Comparison of ENCODE assay signal across 21 cellular contexts in genomic region chr2:150023044-150023443, GRCh38.
A peak's percentile ranks its signal among the peaks of the same experiment; 100 is the strongest.
DNase-seq lines count a peak whose midpoint lies in the region; ATAC-seq lines count a peak whose summit lies in the region.
"Had no signal": no experiment of that assay in that cellular context is flagged by ENCODE, and none has a peak within 500 bp of the region (broad histone marks: within the 10 kb centered on the region; RNA-seq: fewer than 3 reads in every experiment).

No MANE protein-coding gene starts in this region.

- no peaks in the 10 kb centered on the region for H3K9me3 Mint-ChIP-seq in activated T-cell treated with anti-CD3 and anti-CD28 coated beads, Interleukin-2, amount 50 U/mL, for 4 hours
- peaks cover 0 to 2% (median 0%) of the 10 kb centered on the region in 11 donors for H3K9me3 Mint-ChIP-seq in naive thymus-derived CD4-positive, alpha-beta T cell
- H3K9me3 Mint-ChIP-seq: activated T-cell treated with anti-CD3 and anti-CD28 coated beads, Interleukin-2, amount 50 U/mL, for 24 hours had no signal

- H3K9me3 ChIP-seq in adipocyte (ENCODE audit: control insufficient read depth, low read length) = no peaks in the 10 kb centered on the region
- H3K9me3 ChIP-seq in naive thymus-derived CD4-positive, alpha-beta T cell (ENCODE audit: control insufficient read depth in 2 of 3, low read length in 3 of 3) = no peaks in the 10 kb centered on the region
- H3K9me3 ChIP-seq: heart left ventricle, lower lobe of right lung, right lobe of liver, uterus had no signal

- no peaks in the 10 kb centered on the region for H3K4me1 Mint-ChIP-seq in activated T-cell treated with anti-CD3 and anti-CD28 coated beads, Interleukin-2, amount 50 U/mL, for 4 hours (ENCODE audit: low read depth)
- no peaks in the 10 kb centered on the region for H3K4me1 Mint-ChIP-seq in naive thymus-derived CD4-positive, alpha-beta T cell
- H3K4me1 Mint-ChIP-seq: CD8-positive, alpha-beta memory T cell; immature natural killer cell had no signal

- H3K4me1 ChIP-seq in adipocyte (ENCODE audit: control insufficient read depth, insufficient read depth, low read length) = no peaks in the 10 kb centered on the region
- no peaks in the 10 kb centered on the region for H3K4me1 ChIP-seq in naive thymus-derived CD4-positive, alpha-beta T cell (ENCODE audit: control insufficient read depth in 2 of 2, insufficient read depth in 2 of 2, low read length in 2 of 2)
- H3K4me1 ChIP-seq: heart left ventricle, lower lobe of right lung, right lobe of liver, uterus had no signal

- POLR2A ChIA-PET in naive thymus-derived CD4-positive, alpha-beta T cell (lab: Charles Lee) = no interaction called here

- no peaks in the 10 kb centered on the region for H3K36me3 Mint-ChIP-seq in activated T-cell treated with anti-CD3 and anti-CD28 coated beads, Interleukin-2, amount 50 U/mL, for 4 hours (ENCODE audit: insufficient read depth)
- no peaks in the 10 kb centered on the region for H3K36me3 Mint-ChIP-seq in naive thymus-derived CD4-positive, alpha-beta T cell
- H3K36me3 Mint-ChIP-seq: CD8-positive, alpha-beta memory T cell; immature natural killer cell had no signal

- H3K27ac ChIP-seq in naive thymus-derived CD4-positive, alpha-beta T cell (ENCODE audit: low read depth, low read length) = no peak overlapping the region
- H3K27ac ChIP-seq: GM23248, heart left ventricle, lower lobe of right lung, right lobe of liver, uterus had no signal

- CTCF ChIA-PET in naive thymus-derived CD4-positive, alpha-beta T cell (lab: Charles Lee) = no interaction called here

- no peak for ATAC-seq in activated T-cell treated with anti-CD3 and anti-CD28 coated beads, Interleukin-2, amount 50 U/mL, for 4 hours
- peak; percentile 42 for ATAC-seq in naive thymus-derived CD4-positive, alpha-beta T cell
- no peak for ATAC-seq in GM18519 (IDR thresholded peaks at IDR 0.05; ENCODE audit: low FRiP score, unreplicated experiment)
- ATAC-seq: heart left ventricle, lower lobe of right lung, PC-3 had no signal

- intact Hi-C loops in naive thymus-derived CD4-positive, alpha-beta T cell (cut with micrococcal nuclease) = loop anchor here in 1 of 2 donors (5.0 to 10.0 kb wide), 2 partner anchors 426 to 1378 kb away; partner anchors contain the start of gene EPC2

- no peaks in the 10 kb centered on the region for H3K27me3 Mint-ChIP-seq in activated T-cell treated with anti-CD3 and anti-CD28 coated beads, Interleukin-2, amount 50 U/mL, for 4 hours (ENCODE audit: low read depth)
- H3K27me3 Mint-ChIP-seq in naive thymus-derived CD4-positive, alpha-beta T cell = no peaks in the 10 kb centered on the region
- H3K27me3 Mint-ChIP-seq: activated T-cell treated with anti-CD3 and anti-CD28 coated beads, Interleukin-2, amount 50 U/mL, for 24 hours; CD8-positive, alpha-beta memory T cell had no signal

- no peak overlapping the region for H3K4me3 Mint-ChIP-seq in activated T-cell treated with anti-CD3 and anti-CD28 coated beads, Interleukin-2, amount 50 U/mL, for 4 hours
- no peak overlapping the region for H3K4me3 Mint-ChIP-seq in naive thymus-derived CD4-positive, alpha-beta T cell
- H3K4me3 Mint-ChIP-seq: activated T-cell treated with anti-CD3 and anti-CD28 coated beads, Interleukin-2, amount 50 U/mL, for 24 hours; CD8-positive, alpha-beta memory T cell; immature natural killer cell had no signal

- H3K36me3 ChIP-seq in adipocyte (ENCODE audit: control insufficient read depth, insufficient read depth, low read length, severe bottlenecking) (no peaks in the 10 kb centered on the region), H7 (replicated peaks; ENCODE audit: control insufficient read depth, insufficient read depth, low read length) (no peaks in the 10 kb centered on the region)
- no peaks in the 10 kb centered on the region for H3K36me3 ChIP-seq in naive thymus-derived CD4-positive, alpha-beta T cell (ENCODE audit: control insufficient read depth in 2 of 3, insufficient read depth in 3 of 3, low read length in 3 of 3)
- H3K36me3 ChIP-seq: heart left ventricle, lower lobe of right lung, right lobe of liver, uterus had no signal

- H3K9ac ChIP-seq in adipocyte (ENCODE audit: low read length) = no peak overlapping the region
- H3K9ac ChIP-seq: GM23248 had no signal

- H3K4me3 ChIP-seq in adipocyte (ENCODE audit: low read length) (no peak overlapping the region), H7 (ENCODE audit: insufficient read depth, low read depth, low read length) (no peak overlapping the region)
- no peak overlapping the region for H3K4me3 ChIP-seq in naive thymus-derived CD4-positive, alpha-beta T cell (ENCODE audit: low read length)
- H3K4me3 ChIP-seq: GM23248, heart left ventricle, lower lobe of right lung, right lobe of liver, uterus had no signal

- H3K27me3 ChIP-seq in adipocyte (replicated peaks; ENCODE audit: control insufficient read depth, insufficient read depth, low read length) = no peaks in the 10 kb centered on the region
- H3K27me3 ChIP-seq in naive thymus-derived CD4-positive, alpha-beta T cell (ENCODE audit: control insufficient read depth in 2 of 2, insufficient read depth in 2 of 2, low read length in 2 of 2) = no peaks in the 10 kb centered on the region
- no peaks in the 10 kb centered on the region for H3K27me3 ChIP-seq in H7 (ENCODE audit: control insufficient read depth, insufficient read depth, low read length)
- H3K27me3 ChIP-seq: heart left ventricle, right lobe of liver, uterus had no signal

- peak; percentile 10 to 17 for DNase-seq in activated T-cell treated with anti-CD3 and anti-CD28 coated beads, Interleukin-2, amount 50 U/mL, for 48 hours
- no peak for DNase-seq in activated T-cell treated with anti-CD3 and anti-CD28 coated beads, Interleukin-2, amount 50 U/mL, for 4 hours
- DNase-seq in LHCN-M2 (ENCODE audit: low read depth) = peak; percentile 90
- DNase-seq in adipocyte (ENCODE audit: low read depth) = peak; percentile 17
- peak in 5 of 9 donors; percentile 16 to 46 (median 27) for DNase-seq in naive thymus-derived CD4-positive, alpha-beta T cell
- DNase-seq in H7 = no peak
- no peak for DNase-seq in pons (ENCODE audit: low spot score)
- DNase-seq: activated T-cell treated with anti-CD3 and anti-CD28 coated beads, Interleukin-2, amount 50 U/mL, for 24 hours; CD8-positive, alpha-beta memory T cell; DMS79 treated with DMSO at 0.1 percent for 48 hours; GM23248; heart left ventricle; immature natural killer cell; lower lobe of right lung; NCI-H1930; NCI-H526 treated with DMSO at 0.1 percent for 48 hours; PC-3; right lobe of liver; T-helper 9 cell; uterus had no signal

- H3K27ac Mint-ChIP-seq in naive thymus-derived CD4-positive, alpha-beta T cell = no peak overlapping the region
- H3K27ac Mint-ChIP-seq: activated T-cell treated with anti-CD3 and anti-CD28 coated beads, Interleukin-2, amount 50 U/mL, for 24 hours; CD8-positive, alpha-beta memory T cell; immature natural killer cell had no signal

Comparison
In these comparisons a context has a peak if more than half of its experiments do, and no peak if none do; other contexts are left out.
1. DNase-seq: peak in activated T-cell treated with anti-CD3 and anti-CD28 coated beads, Interleukin-2, amount 50 U/mL, for 48 hours (2 of 2), LHCN-M2 (single experiment), adipocyte (single experiment) and naive thymus-derived CD4-positive, alpha-beta T cell (5 of 9); none in activated T-cell treated with anti-CD3 and anti-CD28 coated beads, Interleukin-2, amount 50 U/mL, for 4 hours (single experiment), H7 (single experiment) and pons (single experiment).